In the genomic region with DNA sequence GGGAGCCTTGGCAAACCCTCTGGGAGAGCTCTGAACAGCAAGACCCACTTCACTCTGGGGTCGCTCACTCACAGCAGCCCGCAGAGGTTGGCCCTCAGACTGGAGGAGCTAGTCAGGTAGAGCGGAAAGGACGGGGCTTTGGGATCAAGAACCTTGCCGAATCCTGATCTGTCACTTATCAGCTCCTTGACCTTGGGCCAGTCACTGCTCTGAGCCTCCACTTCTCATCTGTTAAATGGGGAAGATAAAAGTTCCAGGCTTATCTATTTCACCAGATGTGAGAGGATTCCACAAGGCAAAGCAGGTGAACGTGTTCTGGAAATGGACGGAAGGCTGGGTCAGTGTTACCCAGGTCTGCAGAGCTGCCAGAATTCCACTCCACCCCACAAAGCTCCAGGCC, we compare ENCODE assay signal across 34 cellular contexts. TPM values are rescaled to one million over a fixed set of nuclear protein-coding genes. Genes with fewer than 3 reads are reported as not detected.
"Had no signal": no experiment of that assay in that cellular context is flagged by ENCODE, and none has a peak within 500 bp of the region (broad histone marks: within the 10 kb centered on the region; RNA-seq: fewer than 3 reads in every experiment).

No MANE protein-coding gene starts in this region.

- H3K9me3 ChIP-seq: adrenal gland, ascending aorta, breast epithelium, esophagus muscularis mucosa, gastrocnemius medialis had no signal

- H3K27ac Mint-ChIP-seq: activated B cell treated with CpG ODN at 0.5 μM for 24 hours; activated CD8-positive, alpha-beta T cell treated with anti-CD3 and anti-CD28 coated beads for 36 hours; activated naive CD4-positive, alpha-beta T cell treated with anti-CD3 and anti-CD28 coated beads for 36 hours; activated naive CD4-positive, alpha-beta T cell treated with anti-CD3 and anti-CD28 coated beads, Interleukin-2, amount 50 U/mL, for 24 hours; activated naive CD8-positive, alpha-beta T cell treated with anti-CD3 and anti-CD28 coated beads for 36 hours; activated naive CD8-positive, alpha-beta T cell treated with anti-CD3 and anti-CD28 coated beads, Interleukin-2, amount 50 U/mL, for 24 hours; activated T-helper 1 cell treated with anti-CD3 and anti-CD28 coated beads, Interleukin-12 subunit alpha, Interleukin-12 subunit beta, Interleukin-2, Interleukin-4 antibody, amounts not matched to agents 30 ng/mL and 10 ng/mL and 1 ng/mL, durations not matched to agents 14 hours and 24 hours and 36 hours; activated T-helper 2 cell treated with anti-CD3 and anti-CD28 coated beads, Interferon-gamma antibody, Interleukin-2, Interleukin-4, amounts not matched to agents 10 μg/mL and 5 μg/mL and 100 μg/mL, durations not matched to agents 14 hours and 24 hours and 36 hours; effector memory CD8-positive, alpha-beta T cell; T-helper 17 cell; T-helper 2 cell treated with Interferon-gamma antibody and Interleukin-4, amounts not matched to agents 5 μg/mL and 100 μg/mL, for 36 hours had no signal

- H3K4me3 ChIP-seq: adrenal gland, ascending aorta, breast epithelium, cardiac muscle cell, esophagus muscularis mucosa, gastrocnemius medialis had no signal

- H3K4me1 Mint-ChIP-seq: activated B cell treated with CpG ODN at 0.5 μM for 24 hours; activated naive CD4-positive, alpha-beta T cell treated with anti-CD3 and anti-CD28 coated beads, Interleukin-2, amount 50 U/mL, for 24 hours had no signal

- DNase-seq: activated B cell treated with CpG ODN at 0.5 μM for 24 hours; activated CD4-positive, alpha-beta T cell treated with anti-CD3 and anti-CD28 coated beads for 48 hours; activated CD4-positive, alpha-beta T cell treated with anti-CD3 and anti-CD28 coated beads, Interleukin-2, amount 50 U/mL, for 1 hour; activated CD4-positive, alpha-beta T cell treated with anti-CD3 and anti-CD28 coated beads, Interleukin-2, amount 50 U/mL, for 48 hours; activated CD8-positive, alpha-beta memory T cell treated with anti-CD3 and anti-CD28 coated beads for 24 hours; activated CD8-positive, alpha-beta T cell treated with anti-CD3 and anti-CD28 coated beads for 36 hours; activated effector memory CD4-positive, alpha-beta T cell treated with anti-CD3 and anti-CD28 coated beads, Interleukin-2, amount 50 U/mL, for 16 hours; activated naive CD4-positive, alpha-beta T cell treated with anti-CD3 and anti-CD28 coated beads for 36 hours; activated naive CD8-positive, alpha-beta T cell treated with anti-CD3 and anti-CD28 coated beads for 36 hours; activated naive CD8-positive, alpha-beta T cell treated with anti-CD3 and anti-CD28 coated beads, Interleukin-2, amount 50 U/mL, for 24 hours; activated T-cell treated with anti-CD3 and anti-CD28 coated beads, Interleukin-2, amount 50 U/mL, for 48 hours; adrenal gland; central memory CD4-positive, alpha-beta T cell; cerebellar nuclear complex; cortex of kidney; dermis blood vessel endothelial cell; effector CD4-positive, alpha-beta T cell; effector memory CD8-positive, alpha-beta T cell; erythroblast; foreskin keratinocyte; gastrocnemius medialis; T-helper 1 cell; T-helper 17 cell; T1000; WERI-Rb-1 had no signal

- H3K9me3 Mint-ChIP-seq: activated B cell treated with CpG ODN at 0.5 μM for 24 hours; activated CD8-positive, alpha-beta T cell treated with anti-CD3 and anti-CD28 coated beads for 36 hours; activated naive CD4-positive, alpha-beta T cell treated with anti-CD3 and anti-CD28 coated beads for 36 hours; activated naive CD4-positive, alpha-beta T cell treated with anti-CD3 and anti-CD28 coated beads, Interleukin-2, amount 50 U/mL, for 24 hours; activated naive CD8-positive, alpha-beta T cell treated with anti-CD3 and anti-CD28 coated beads for 36 hours; activated naive CD8-positive, alpha-beta T cell treated with anti-CD3 and anti-CD28 coated beads, Interleukin-2, amount 50 U/mL, for 24 hours; activated T-helper 1 cell treated with anti-CD3 and anti-CD28 coated beads, Interleukin-12 subunit alpha, Interleukin-12 subunit beta, Interleukin-2, Interleukin-4 antibody, amounts not matched to agents 30 ng/mL and 10 ng/mL and 1 ng/mL, durations not matched to agents 14 hours and 24 hours and 36 hours; activated T-helper 2 cell treated with anti-CD3 and anti-CD28 coated beads, Interferon-gamma antibody, Interleukin-2, Interleukin-4, amounts not matched to agents 10 μg/mL and 5 μg/mL and 100 μg/mL, durations not matched to agents 14 hours and 24 hours and 36 hours; effector memory CD8-positive, alpha-beta T cell; T-helper 2 cell treated with Interferon-gamma antibody and Interleukin-4, amounts not matched to agents 5 μg/mL and 100 μg/mL, for 36 hours had no signal

- H3K36me3 ChIP-seq: adrenal gland, ascending aorta, breast epithelium, cardiac muscle cell, esophagus muscularis mucosa, gastrocnemius medialis, WERI-Rb-1 had no signal

- H3K27me3 Mint-ChIP-seq: brain had no signal

- H3K4me1 ChIP-seq: adrenal gland, breast epithelium, foreskin keratinocyte had no signal

- H3K27ac ChIP-seq: adrenal gland, ascending aorta, breast epithelium, cardiac muscle cell, esophagus muscularis mucosa, foreskin keratinocyte, gastrocnemius medialis, WERI-Rb-1 had no signal

- H3K4me3 Mint-ChIP-seq: activated B cell treated with CpG ODN at 0.5 μM for 24 hours; activated CD8-positive, alpha-beta T cell treated with anti-CD3 and anti-CD28 coated beads for 36 hours; activated naive CD4-positive, alpha-beta T cell treated with anti-CD3 and anti-CD28 coated beads for 36 hours; activated naive CD4-positive, alpha-beta T cell treated with anti-CD3 and anti-CD28 coated beads, Interleukin-2, amount 50 U/mL, for 24 hours; activated naive CD8-positive, alpha-beta T cell treated with anti-CD3 and anti-CD28 coated beads for 36 hours; activated naive CD8-positive, alpha-beta T cell treated with anti-CD3 and anti-CD28 coated beads, Interleukin-2, amount 50 U/mL, for 24 hours; activated T-helper 1 cell treated with anti-CD3 and anti-CD28 coated beads, Interleukin-12 subunit alpha, Interleukin-12 subunit beta, Interleukin-2, Interleukin-4 antibody, amounts not matched to agents 30 ng/mL and 10 ng/mL and 1 ng/mL, durations not matched to agents 14 hours and 24 hours and 36 hours; brain; effector memory CD8-positive, alpha-beta T cell; T-helper 17 cell; T-helper 2 cell treated with Interferon-gamma antibody and Interleukin-4, amounts not matched to agents 5 μg/mL and 100 μg/mL, for 36 hours had no signal

- H3K36me3 Mint-ChIP-seq: activated naive CD4-positive, alpha-beta T cell treated with anti-CD3 and anti-CD28 coated beads, Interleukin-2, amount 50 U/mL, for 24 hours; activated naive CD8-positive, alpha-beta T cell treated with anti-CD3 and anti-CD28 coated beads for 36 hours had no signal

- H3K27me3 ChIP-seq: adrenal gland, ascending aorta, gastrocnemius medialis had no signal

RNA-seq across cellular contexts. Expression of gene SEMA5B, which starts 29.4 kb away (rescaled TPM):
- total RNA-seq: activated CD8-positive, alpha-beta T cell treated with anti-CD3 and anti-CD28 coated beads for 36 hours; activated naive CD4-positive, alpha-beta T cell treated with anti-CD3 and anti-CD28 coated beads for 36 hours; activated naive CD8-positive, alpha-beta T cell treated with anti-CD3 and anti-CD28 coated beads for 36 hours; activated T-helper 1 cell treated with anti-CD3 and anti-CD28 coated beads, Interleukin-12 subunit alpha, Interleukin-12 subunit beta, Interleukin-2, Interleukin-4 antibody, amounts not matched to agents 30 ng/mL and 10 ng/mL and 1 ng/mL, durations not matched to agents 14 hours and 24 hours and 36 hours; activated T-helper 2 cell treated with anti-CD3 and anti-CD28 coated beads, Interferon-gamma antibody, Interleukin-2, Interleukin-4, amounts not matched to agents 10 μg/mL and 5 μg/mL and 100 μg/mL, durations not matched to agents 14 hours and 24 hours and 36 hours; dermis blood vessel endothelial cell; foreskin keratinocyte; T-helper 17 cell had no signal
- polyA plus RNA-seq: foreskin keratinocyte had no signal
